Comparison of ENCODE assay signal across 7 cellular contexts in the genomic region with DNA sequence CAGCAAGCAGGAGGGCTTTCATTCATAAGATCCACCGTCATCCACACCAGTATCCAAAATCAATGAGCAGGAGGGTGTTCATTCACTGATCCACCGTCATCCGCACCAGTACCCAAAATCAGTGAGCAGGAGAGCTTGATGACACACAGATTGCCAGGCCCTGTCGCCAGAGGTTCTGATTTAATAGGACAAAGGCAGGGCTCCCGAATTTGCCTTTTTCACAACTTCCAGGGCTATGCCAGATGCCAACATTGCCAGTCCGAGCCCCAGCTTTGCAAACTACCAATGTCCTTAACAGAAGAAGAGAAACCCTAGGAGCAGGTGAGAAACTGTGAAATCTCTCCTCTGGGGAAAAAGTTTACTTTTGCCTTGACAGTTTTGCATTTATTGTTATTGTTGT.
"Had no signal": no experiment of that assay in that cellular context is flagged by ENCODE, and none has a peak within 500 bp of the region (broad histone marks: within the 10 kb centered on the region; RNA-seq: fewer than 3 reads in every experiment).

No MANE protein-coding gene starts in this region.

- DNase-seq: GM23248, GOT3, H9, HCEC 1CT, KBM-7 had no signal

- FAIRE-seq: H54, HepG2 had no signal

- H3K9ac ChIP-seq: GM23248 had no signal

- H3K27ac ChIP-seq: GM23248 had no signal

- H3K4me3 ChIP-seq: GM23248 had no signal

- H2AFZ ChIP-seq: GM23248 had no signal
